8 cellular contexts compared by ENCODE assay signal in the genomic region with DNA sequence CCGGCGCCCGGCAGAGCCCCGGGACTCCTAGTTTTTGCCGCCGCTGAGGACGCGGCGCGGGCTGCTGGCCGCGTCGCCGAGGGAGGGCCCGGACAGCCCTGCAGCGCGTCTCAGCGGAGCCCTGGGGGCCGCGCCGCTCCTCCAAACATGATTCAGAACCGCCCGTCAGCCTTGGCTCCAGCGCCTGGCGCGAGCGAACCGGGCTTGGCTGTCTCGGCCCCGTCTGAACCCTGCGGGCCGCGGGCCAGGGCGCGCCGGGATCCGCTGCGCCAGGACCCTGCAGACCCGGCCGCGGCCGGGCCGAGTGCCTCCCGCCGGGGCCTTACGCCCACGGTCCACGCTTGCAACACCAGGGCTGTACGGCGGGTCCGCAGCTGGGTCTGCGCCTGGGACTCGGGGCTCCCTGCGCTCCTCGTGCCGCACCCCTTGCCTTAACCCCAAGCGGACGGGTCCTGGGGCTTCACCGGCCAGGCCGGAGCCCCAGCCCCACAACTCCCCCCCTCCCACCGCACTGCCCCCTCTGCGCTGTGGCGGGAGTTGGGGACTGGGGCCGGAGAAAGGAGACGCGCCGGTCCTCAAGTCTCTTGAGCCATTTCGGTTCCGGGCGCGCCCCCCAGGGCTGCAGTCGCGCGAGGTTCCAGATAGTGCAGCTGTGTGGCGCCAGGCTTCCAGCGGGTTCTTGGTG. TPM values are rescaled to one million over a fixed set of nuclear protein-coding genes. Genes with fewer than 3 reads are reported as not detected.
DNase-seq lines count a peak whose midpoint lies in the region; ATAC-seq and TF ChIP-seq lines count a peak whose summit lies in the region.

No MANE protein-coding gene starts in this region.

- H3K9me3 Mint-ChIP-seq in activated CD8-positive, alpha-beta T cell treated with anti-CD3 and anti-CD28 coated beads, Interleukin-2, amount 10 ng/mL, durations not matched to agents 7 days and 5 days (ENCODE audit: insufficient read depth), result no peaks in the 10 kb centered on the region

- H3K9me3 ChIP-seq in vagina, result no peaks in the 10 kb centered on the region

- no peaks in the 10 kb centered on the region for H3K27me3 ChIP-seq in vagina

- H3K27me3 Mint-ChIP-seq in activated CD8-positive, alpha-beta T cell treated with anti-CD3 and anti-CD28 coated beads, Interleukin-2, amount 10 ng/mL, durations not matched to agents 7 days and 5 days (ENCODE audit: low read depth), result peaks cover 60% of the 10 kb centered on the region

- CTCF ChIA-PET in activated CD8-positive, alpha-beta T cell treated with anti-CD3 and anti-CD28 coated beads, Interleukin-2, amount 10 ng/mL, durations not matched to agents 7 days and 5 days (lab: Charles Lee), result interaction anchor here (1.5 to 9.7 kb wide), 2 partner anchors 75 to 130 kb away, joined by 4 to 275 read pairs; no protein-coding TSS in a partner anchor

- H3K27ac Mint-ChIP-seq in activated CD8-positive, alpha-beta T cell treated with anti-CD3 and anti-CD28 coated beads, Interleukin-2, amount 10 ng/mL, durations not matched to agents 7 days and 5 days, result no peak overlapping the region

- H3K4me3 Mint-ChIP-seq in activated CD8-positive, alpha-beta T cell treated with anti-CD3 and anti-CD28 coated beads, Interleukin-2, amount 10 ng/mL, durations not matched to agents 7 days and 5 days, result peak overlapping the region; percentile 62

- H3K4me1 Mint-ChIP-seq in activated CD8-positive, alpha-beta T cell treated with anti-CD3 and anti-CD28 coated beads, Interleukin-2, amount 10 ng/mL, durations not matched to agents 7 days and 5 days (ENCODE audit: low read depth), result peaks cover 15% of the 10 kb centered on the region

- POLR2A ChIA-PET in activated CD8-positive, alpha-beta T cell treated with anti-CD3 and anti-CD28 coated beads, Interleukin-2, amount 10 ng/mL, durations not matched to agents 7 days and 5 days (lab: Charles Lee), result no interaction called here

- H3K4me3 ChIP-seq in fibroblast of the aortic adventitia (ENCODE audit: low read depth, low read length) (peak overlapping the region; percentile 36), vagina (peak overlapping the region; percentile 50 to 60)

- peaks cover 46% of the 10 kb centered on the region for H3K4me1 ChIP-seq in vagina

- TF ChIP-seq CTCF in fibroblast of the aortic adventitia (IDR thresholded peaks at IDR 0.05; ENCODE audit: insufficient read depth, low read length) (no peak), vagina (IDR thresholded peaks at IDR 0.05) (no peak)

- H3K36me3 Mint-ChIP-seq in activated CD8-positive, alpha-beta T cell treated with anti-CD3 and anti-CD28 coated beads, Interleukin-2, amount 10 ng/mL, durations not matched to agents 7 days and 5 days (ENCODE audit: low read depth), result no peaks in the 10 kb centered on the region

- intact Hi-C loops in vagina (cut with DNase I), result no loop called here

- no peak for TF ChIP-seq POLR2A in vagina (IDR thresholded peaks at IDR 0.05)

- ATAC-seq in activated CD8-positive, alpha-beta T cell treated with anti-CD3 and anti-CD28 coated beads, Interleukin-2, amount 10 ng/mL, durations not matched to agents 7 days and 5 days, result peak; percentile 51
- no peak for ATAC-seq in HG03442 (IDR thresholded peaks at IDR 0.05; ENCODE audit: unreplicated experiment)

- H3K36me3 ChIP-seq in vagina, result no peaks in the 10 kb centered on the region

- DNase-seq in COLO668 (lab: John Stamatoyannopoulos, UW; ENCODE audit: unreplicated experiment) (peak; percentile 26), fibroblast of the aortic adventitia (ENCODE audit: low read depth) (peak; percentile 74), myocyte (ENCODE audit: low read depth) (peak; percentile 52), vagina (ENCODE audit: extremely low spot score in 2 of 2) (peak in 1 of 2 donors; percentile 89), NCI-H510A (lab: John Stamatoyannopoulos, UW) (no peak), NCI-H446 (lab: John Stamatoyannopoulos, UW) (no peak)
- no peak for DNase-seq in activated CD8-positive, alpha-beta T cell treated with anti-CD3 and anti-CD28 coated beads, Interleukin-2, amount 10 ng/mL, durations not matched to agents 7 days and 5 days

- H3K27ac ChIP-seq in vagina, result peak overlapping the region; percentile 95

RNA-seq across cellular contexts. Expression of a gene that starts 48.4 kb away (rescaled TPM):
- not detected for total RNA-seq in activated CD8-positive, alpha-beta T cell treated with anti-CD3 and anti-CD28 coated beads, Interleukin-2, amount 10 ng/mL, durations not matched to agents 7 days and 5 days
- total RNA-seq in fibroblast of the aortic adventitia (ENCODE audit: low replicate concordance) (0.27 and 4.8 TPM in 2 replicates), myocyte (4.3 and 7.9 TPM in 2 replicates), vagina (57.5 TPM)
- 10.5 TPM for polyA plus RNA-seq in myocyte (2012)

Comparison
In these comparisons a context has a peak if more than half of its experiments do, and no peak if none do; other contexts are left out.
1. DNase-seq: peak in COLO668 (single experiment), fibroblast of the aortic adventitia (single experiment) and myocyte (single experiment); none in activated CD8-positive, alpha-beta T cell treated with anti-CD3 and anti-CD28 coated beads, Interleukin-2, amount 10 ng/mL, durations not matched to agents 7 days and 5 days (single experiment), NCI-H510A (single experiment) and NCI-H446 (0 of 2).